ENCODE assay signal across 8 cellular contexts in the genomic region with DNA sequence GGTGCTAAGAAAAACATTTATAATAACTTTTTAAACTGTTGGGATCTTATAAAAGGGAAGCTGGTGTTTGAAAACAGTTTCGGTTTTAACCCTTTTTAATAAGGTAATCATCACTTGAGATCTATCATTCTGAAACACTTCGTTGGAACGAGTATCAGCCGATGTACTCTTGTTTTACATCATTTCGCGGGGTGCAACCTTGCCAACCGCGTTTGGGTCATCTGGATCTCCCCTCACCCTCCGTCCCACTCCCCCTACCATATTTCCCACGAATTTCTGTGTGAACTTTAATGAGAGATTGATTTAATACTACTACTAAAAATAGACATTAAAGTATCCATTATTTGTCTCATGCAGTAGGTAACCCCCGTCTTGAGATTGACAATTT. TPM values are rescaled to one million over a fixed set of nuclear protein-coding genes. Genes with fewer than 3 reads are reported as not detected.
DNase-seq lines count a peak whose midpoint lies in the region.

No MANE protein-coding gene starts in this region.

- POLR2A ChIA-PET in CD4-positive, alpha-beta memory T cell (lab: Charles Lee; ENCODE audit: partially characterized antibody), result interaction anchor here (0.7 to 12.0 kb wide), 26 partner anchors 10 to 1447 kb away, joined by 3 to 223 read pairs (median 7); a partner anchor contains a TSS

- intact Hi-C loops in CD4-positive, alpha-beta memory T cell (cut with micrococcal nuclease), result loop anchor here (5.0 kb wide), 2 partner anchors 46 to 736 kb away; a partner anchor contains a TSS
- intact Hi-C loops in activated T-helper 1 cell treated with anti-CD3 and anti-CD28 coated beads, Interleukin-12 subunit alpha, Interleukin-12 subunit beta, Interleukin-2, Interleukin-4 antibody, amounts not matched to agents 30 ng/mL and 10 ng/mL and 1 ng/mL, durations not matched to agents 14 hours and 24 hours and 36 hours (cut with micrococcal nuclease), result loop anchor here (2.0 to 5.0 kb wide), 3 partner anchors 36 to 736 kb away; a partner anchor contains a TSS

- H3K36me3 Mint-ChIP-seq in CD4-positive, alpha-beta memory T cell, result peaks cover 0 to 29% of the 10 kb centered on the region in 2 donors
- H3K36me3 Mint-ChIP-seq in activated T-helper 1 cell treated with anti-CD3 and anti-CD28 coated beads, Interleukin-12 subunit alpha, Interleukin-12 subunit beta, Interleukin-2, Interleukin-4 antibody, amounts not matched to agents 30 ng/mL and 10 ng/mL and 1 ng/mL, durations not matched to agents 14 hours and 24 hours and 36 hours (ENCODE audit: low read depth), result peaks cover 23% of the 10 kb centered on the region

- H3K4me3 ChIP-seq in CD4-positive, alpha-beta memory T cell (ENCODE audit: low read length in 2 of 2), result peak overlapping the region; percentile 78 to 89
- H3K4me3 ChIP-seq in HUES6 (ENCODE audit: low read depth, low read length) (peak overlapping the region; percentile 100), iPS-11a (ENCODE audit: low read depth, low read length) (peak overlapping the region; percentile 98)

- no peaks in the 10 kb centered on the region for H3K27me3 ChIP-seq in CD4-positive, alpha-beta memory T cell (ENCODE audit: insufficient read depth, low read length)
- H3K27me3 ChIP-seq in HUES6 (ENCODE audit: control insufficient read depth, insufficient read depth, low read length), result peaks cover 10% of the 10 kb centered on the region; the same call in 1 of the 2 replicates

- H3K27me3 Mint-ChIP-seq in CD4-positive, alpha-beta memory T cell, result peaks cover 0 to 3% of the 10 kb centered on the region in 2 donors
- no peaks in the 10 kb centered on the region for H3K27me3 Mint-ChIP-seq in activated T-helper 1 cell treated with anti-CD3 and anti-CD28 coated beads, Interleukin-12 subunit alpha, Interleukin-12 subunit beta, Interleukin-2, Interleukin-4 antibody, amounts not matched to agents 30 ng/mL and 10 ng/mL and 1 ng/mL, durations not matched to agents 14 hours and 24 hours and 36 hours (ENCODE audit: insufficient read depth)

- H3K9me3 Mint-ChIP-seq in CD4-positive, alpha-beta memory T cell, result peaks cover 0 to 5% (median 0%) of the 10 kb centered on the region in 8 donors
- no peaks in the 10 kb centered on the region for H3K9me3 Mint-ChIP-seq in activated T-helper 1 cell treated with anti-CD3 and anti-CD28 coated beads, Interleukin-12 subunit alpha, Interleukin-12 subunit beta, Interleukin-2, Interleukin-4 antibody, amounts not matched to agents 30 ng/mL and 10 ng/mL and 1 ng/mL, durations not matched to agents 14 hours and 24 hours and 36 hours

- peak overlapping the region; percentile 86 for H3K27ac ChIP-seq in CD4-positive, alpha-beta memory T cell (ENCODE audit: low read depth, low read length)
- H3K27ac ChIP-seq in HUES6 (ENCODE audit: low read depth, low read length), result peak overlapping the region; percentile 70; the same call in 1 of the 2 replicates

- H3K27ac Mint-ChIP-seq in CD4-positive, alpha-beta memory T cell, result peak overlapping the region; percentile 97 to 100 (median 98)
- H3K27ac Mint-ChIP-seq in activated T-helper 1 cell treated with anti-CD3 and anti-CD28 coated beads, Interleukin-12 subunit alpha, Interleukin-12 subunit beta, Interleukin-2, Interleukin-4 antibody, amounts not matched to agents 30 ng/mL and 10 ng/mL and 1 ng/mL, durations not matched to agents 14 hours and 24 hours and 36 hours, result peak overlapping the region; percentile 95

- H3K9ac ChIP-seq in HUES6 (ENCODE audit: low read length), result peak overlapping the region; percentile 95

- peak overlapping the region; percentile 94 to 98 (median 97) for H3K4me3 Mint-ChIP-seq in CD4-positive, alpha-beta memory T cell
- H3K4me3 Mint-ChIP-seq in activated T-helper 1 cell treated with anti-CD3 and anti-CD28 coated beads, Interleukin-12 subunit alpha, Interleukin-12 subunit beta, Interleukin-2, Interleukin-4 antibody, amounts not matched to agents 30 ng/mL and 10 ng/mL and 1 ng/mL, durations not matched to agents 14 hours and 24 hours and 36 hours, result peak overlapping the region; percentile 94

- H3K4me1 ChIP-seq in CD4-positive, alpha-beta memory T cell (ENCODE audit: insufficient read depth, low read length), result peaks cover 75% of the 10 kb centered on the region
- H3K4me1 ChIP-seq in HUES6 (ENCODE audit: control insufficient read depth, insufficient read depth, low read length), result peaks cover 25% of the 10 kb centered on the region

- DNase-seq in CD4-positive, alpha-beta memory T cell, result peak in 1 of 5 donors; percentile 52
- DNase-seq in activated T-helper 1 cell treated with anti-CD3 and anti-CD28 coated beads, Interleukin-12 subunit alpha, Interleukin-12 subunit beta, Interleukin-2, Interleukin-4 antibody, amounts not matched to agents 30 ng/mL and 10 ng/mL and 1 ng/mL, durations not matched to agents 14 hours and 24 hours and 36 hours (ENCODE audit: low spot score), result no peak
- peak; percentile 61 for DNase-seq in stimulated activated CD4-positive, alpha-beta T cell treated with anti-CD3 and anti-CD28 coated beads, Interleukin-15, amount 100 ng/mL, for 24 hours
- DNase-seq in kidney tubule cell (ENCODE audit: low spot score) (no peak), NCI-H1417 treated with DMSO at 0.1 percent for 48 hours (lab: John Stamatoyannopoulos, UW) (no peak), NCI-H2196 (lab: John Stamatoyannopoulos, UW; ENCODE audit: unreplicated experiment) (no peak)

- CTCF ChIA-PET in CD4-positive, alpha-beta memory T cell (lab: Charles Lee; ENCODE audit: partially characterized antibody), result interaction anchor here (0.7 to 2.7 kb wide), 10 partner anchors 10 to 95 kb away, joined by 3 to 20 read pairs (median 4); a partner anchor contains a TSS

- no peaks in the 10 kb centered on the region for H3K9me3 ChIP-seq in CD4-positive, alpha-beta memory T cell (ENCODE audit: control insufficient read depth in 1 of 2, low read length in 2 of 2)
- H3K9me3 ChIP-seq in HUES6 (ENCODE audit: control insufficient read depth, insufficient read depth, low read depth, low read length), result no peaks in the 10 kb centered on the region

- H3K4me1 Mint-ChIP-seq in CD4-positive, alpha-beta memory T cell, result peaks cover 45 to 94% (median 58%) of the 10 kb centered on the region in 4 donors
- H3K4me1 Mint-ChIP-seq in activated T-helper 1 cell treated with anti-CD3 and anti-CD28 coated beads, Interleukin-12 subunit alpha, Interleukin-12 subunit beta, Interleukin-2, Interleukin-4 antibody, amounts not matched to agents 30 ng/mL and 10 ng/mL and 1 ng/mL, durations not matched to agents 14 hours and 24 hours and 36 hours (ENCODE audit: low read depth), result peaks cover 47% of the 10 kb centered on the region

- H3K36me3 ChIP-seq in CD4-positive, alpha-beta memory T cell (ENCODE audit: insufficient read depth, low read length), result no peaks in the 10 kb centered on the region
- peaks cover 11% of the 10 kb centered on the region; the same call in 1 of the 2 replicates for H3K36me3 ChIP-seq in HUES6 (ENCODE audit: control insufficient read depth, insufficient read depth, low read length)

RNA-seq across cellular contexts. Expression of a gene that starts 1.3 kb away (rescaled TPM):
- total RNA-seq in CD4-positive, alpha-beta memory T cell, result 100 to 1,000 TPM; 128 TPM
- 10 to 100 TPM; 60.0 to 75.8 TPM for polyA plus RNA-seq in CD4-positive, alpha-beta memory T cell
- 98.2 and 111 TPM in 2 replicates for total RNA-seq in activated T-helper 1 cell treated with anti-CD3 and anti-CD28 coated beads, Interleukin-12 subunit alpha, Interleukin-12 subunit beta, Interleukin-2, Interleukin-4 antibody, amounts not matched to agents 30 ng/mL and 10 ng/mL and 1 ng/mL, durations not matched to agents 14 hours and 24 hours and 36 hours
